Comparison of ENCODE assay signal across 8 cellular contexts in genomic region chr17:31068291-31068690, GRCh38. TPM values are rescaled to one million over a fixed set of nuclear protein-coding genes. Genes with fewer than 3 reads are reported as not detected.
DNase-seq lines count a peak whose midpoint lies in the region; TF ChIP-seq lines count a peak whose summit lies in the region.

No MANE protein-coding gene starts in this region.

- H3K27me3 ChIP-seq in neuronal stem cell (ENCODE audit: control insufficient read depth in 3 of 3, insufficient read depth in 3 of 3, low read depth in 1 of 3, low read length in 3 of 3), result peaks cover 0 to 5% (median 0%) of the 10 kb centered on the region in 3 experiments

- peak; percentile 53 for TF ChIP-seq CTCF in GM10248 (IDR thresholded peaks at IDR 0.05; ENCODE audit: control extremely low read depth, extremely low read depth, low read depth, missing control alignments)

- no peak overlapping the region for H4K91ac ChIP-seq in neuronal stem cell (ENCODE audit: low read depth, low read length, poor library complexity)

- no peak overlapping the region for H2BK5ac ChIP-seq in neuronal stem cell (ENCODE audit: low read length)

- DNase-seq in GM10248 (ENCODE audit: extremely low spot score) (peak; percentile 46), NAMALWA (ENCODE audit: low spot score) (peak; percentile 81), erythroblast (lab: John Stamatoyannopoulos, UW) (peak; percentile 43 to 65), pons (ENCODE audit: low spot score) (peak; percentile 49), epidermal melanocyte (ENCODE audit: insufficient read length, low spot score) (no peak), neuronal stem cell (ENCODE audit: low spot score) (no peak), kidney glomerular epithelial cell (lab: John Stamatoyannopoulos, UW) (no peak)
- DNase-seq in activated CD4-positive, alpha-beta T cell treated with anti-CD3 and anti-CD28 coated beads for 4 hours, result peak; percentile 11 to 38

- H3K9me3 ChIP-seq in neuronal stem cell (replicated peaks in 1 of 2; ENCODE audit: control insufficient read depth in 2 of 2, insufficient read depth in 1 of 2, low read depth in 1 of 2, low read length in 2 of 2), result no peaks in the 10 kb centered on the region

- no peak overlapping the region for H4K8ac ChIP-seq in neuronal stem cell (ENCODE audit: low read depth, low read length)

- H3K9ac ChIP-seq in neuronal stem cell (ENCODE audit: low read depth, low read length, poor library complexity), result no peak overlapping the region

- no peak overlapping the region for H3K27ac ChIP-seq in neuronal stem cell (replicated peaks; ENCODE audit: low read length)

- no peak overlapping the region for H3K14ac ChIP-seq in neuronal stem cell (ENCODE audit: low read length)

- no peak overlapping the region for H3K4me2 ChIP-seq in neuronal stem cell (ENCODE audit: insufficient read depth, low read length, poor library complexity, severe bottlenecking)

- H2BK12ac ChIP-seq in neuronal stem cell (ENCODE audit: low read length), result no peak overlapping the region

- H2AFZ ChIP-seq in neuronal stem cell (ENCODE audit: low read length), result no peak overlapping the region

- no peak overlapping the region for H2BK120ac ChIP-seq in neuronal stem cell (ENCODE audit: low read depth, low read length)

- CTCF ChIA-PET in GM10248 (lab: Yijun Ruan, JAX), result interaction anchor here (0.7 to 2.2 kb wide), 6 partner anchors 12 to 25 kb away, joined by 3 to 8 read pairs (median 4); no protein-coding TSS in a partner anchor

- H3K4me1 ChIP-seq in neuronal stem cell (ENCODE audit: control insufficient read depth in 2 of 2, insufficient read depth in 1 of 2, low read depth in 1 of 2, low read length in 2 of 2), result peaks cover 3 to 7% of the 10 kb centered on the region in 2 donors

- no CpG with 5 or more reads among the region's 4 CpGs for WGBS in neuronal stem cell (ENCODE audit: extremely low coverage in 2 of 2, insufficient read length in 2 of 2, insufficient replicate concordance in 1 of 2), 2 donors

- H3K4me3 ChIP-seq in neuronal stem cell (ENCODE audit: low read length in 2 of 2), result no peak overlapping the region

- H3K4ac ChIP-seq in neuronal stem cell (ENCODE audit: low read length), result no peak overlapping the region

- no peaks in the 10 kb centered on the region for H3K79me1 ChIP-seq in neuronal stem cell (ENCODE audit: low read depth, low read length)

- no peak overlapping the region for H3K23ac ChIP-seq in neuronal stem cell (ENCODE audit: low read depth, low read length, poor library complexity)

- H3K18ac ChIP-seq in neuronal stem cell (ENCODE audit: low read length), result no peak overlapping the region

- H2AK5ac ChIP-seq in neuronal stem cell (ENCODE audit: low read depth, low read length), result no peak overlapping the region

- POLR2A ChIA-PET in GM10248 (lab: Yijun Ruan, JAX), result no interaction called here

- no peak overlapping the region for H2BK15ac ChIP-seq in neuronal stem cell (ENCODE audit: low read length)

- no peaks in the 10 kb centered on the region for H3K36me3 ChIP-seq in neuronal stem cell (replicated peaks in 1 of 2; ENCODE audit: control insufficient read depth in 2 of 2, insufficient read depth in 2 of 2, low read length in 2 of 2)

- no peak for TF ChIP-seq POLR2A in erythroblast (IDR thresholded peaks at IDR 0.05; ENCODE audit: low read length)

RNA-seq across cellular contexts. Expression of gene NF1, which starts 26.5 kb away (rescaled TPM):
- polyA plus RNA-seq in neuronal stem cell (2013, experiment 1 of 2), result 21.8 TPM
- polyA plus RNA-seq in neuronal stem cell (2013, experiment 2 of 2), result 21.5 TPM

Comparison
In these comparisons a context has a peak if more than half of its experiments do, and no peak if none do; other contexts are left out.
1. DNase-seq: peak in GM10248 (single experiment), NAMALWA (single experiment), activated CD4-positive, alpha-beta T cell treated with anti-CD3 and anti-CD28 coated beads for 4 hours (2 of 2), erythroblast (2 of 2) and pons (single experiment); none in epidermal melanocyte (single experiment), neuronal stem cell (single experiment) and kidney glomerular epithelial cell (single experiment).